ENCODE assay signal across 1 cellular context in the genomic region with DNA sequence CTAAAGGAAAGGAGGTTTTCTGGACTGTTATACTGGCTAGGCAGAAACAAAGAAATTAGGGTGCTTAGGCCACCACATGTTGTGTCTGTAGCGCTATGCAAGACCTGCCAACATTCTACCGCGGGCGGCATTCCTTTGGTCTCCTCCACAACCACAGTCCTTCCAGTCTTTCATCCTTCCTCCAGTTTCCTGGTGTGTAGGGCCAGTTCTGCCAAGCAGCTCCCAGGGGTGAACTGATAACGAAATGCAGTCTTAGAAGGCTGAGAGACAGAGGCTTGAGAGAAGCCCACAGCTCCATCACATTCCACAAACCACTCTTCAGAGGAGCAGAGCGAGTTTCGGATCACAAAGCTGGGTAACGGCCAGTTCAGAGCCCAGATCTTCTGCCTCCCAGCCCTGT.
TF ChIP-seq lines count a peak whose summit lies in the region.

No MANE protein-coding gene starts in this region.

TF ChIP-seq in WTC11, 78 proteins besides CTCF, POLR2A, EP300 and RAD21 (continued from another document):
- TF ChIP-seq, protein P1, sequence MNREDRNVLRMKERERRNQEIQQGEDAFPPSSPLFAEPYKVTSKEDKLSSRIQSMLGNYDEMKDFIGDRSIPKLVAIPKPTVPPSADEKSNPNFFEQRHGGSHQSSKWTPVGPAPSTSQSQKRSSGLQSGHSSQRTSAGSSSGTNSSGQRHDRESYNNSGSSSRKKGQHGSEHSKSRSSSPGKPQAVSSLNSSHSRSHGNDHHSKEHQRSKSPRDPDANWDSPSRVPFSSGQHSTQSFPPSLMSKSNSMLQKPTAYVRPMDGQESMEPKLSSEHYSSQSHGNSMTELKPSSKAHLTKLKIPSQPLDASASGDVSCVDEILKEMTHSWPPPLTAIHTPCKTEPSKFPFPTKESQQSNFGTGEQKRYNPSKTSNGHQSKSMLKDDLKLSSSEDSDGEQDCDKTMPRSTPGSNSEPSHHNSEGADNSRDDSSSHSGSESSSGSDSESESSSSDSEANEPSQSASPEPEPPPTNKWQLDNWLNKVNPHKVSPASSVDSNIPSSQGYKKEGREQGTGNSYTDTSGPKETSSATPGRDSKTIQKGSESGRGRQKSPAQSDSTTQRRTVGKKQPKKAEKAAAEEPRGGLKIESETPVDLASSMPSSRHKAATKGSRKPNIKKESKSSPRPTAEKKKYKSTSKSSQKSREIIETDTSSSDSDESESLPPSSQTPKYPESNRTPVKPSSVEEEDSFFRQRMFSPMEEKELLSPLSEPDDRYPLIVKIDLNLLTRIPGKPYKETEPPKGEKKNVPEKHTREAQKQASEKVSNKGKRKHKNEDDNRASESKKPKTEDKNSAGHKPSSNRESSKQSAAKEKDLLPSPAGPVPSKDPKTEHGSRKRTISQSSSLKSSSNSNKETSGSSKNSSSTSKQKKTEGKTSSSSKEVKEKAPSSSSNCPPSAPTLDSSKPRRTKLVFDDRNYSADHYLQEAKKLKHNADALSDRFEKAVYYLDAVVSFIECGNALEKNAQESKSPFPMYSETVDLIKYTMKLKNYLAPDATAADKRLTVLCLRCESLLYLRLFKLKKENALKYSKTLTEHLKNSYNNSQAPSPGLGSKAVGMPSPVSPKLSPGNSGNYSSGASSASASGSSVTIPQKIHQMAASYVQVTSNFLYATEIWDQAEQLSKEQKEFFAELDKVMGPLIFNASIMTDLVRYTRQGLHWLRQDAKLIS (CRISPR knock-in tag; IDR thresholded peaks at IDR 0.05; ENCODE audit: borderline replicate concordance): no peak
- no peak for TF ChIP-seq ZNF317 (CRISPR knock-in tag; IDR thresholded peaks at IDR 0.05; ENCODE audit: borderline replicate concordance, low read depth)
- no peak for TF ChIP-seq NFATC4 (CRISPR knock-in tag; IDR thresholded peaks at IDR 0.05)
- TF ChIP-seq ZNF138 (CRISPR knock-in tag; conservative IDR thresholded peaks at IDR 0.05): no peak
- TF ChIP-seq ZNF423 (CRISPR knock-in tag; IDR thresholded peaks at IDR 0.05): no peak
- TF ChIP-seq SMAD3 (CRISPR knock-in tag; IDR thresholded peaks at IDR 0.05; ENCODE audit: borderline replicate concordance): no peak
- TF ChIP-seq, protein P2, sequence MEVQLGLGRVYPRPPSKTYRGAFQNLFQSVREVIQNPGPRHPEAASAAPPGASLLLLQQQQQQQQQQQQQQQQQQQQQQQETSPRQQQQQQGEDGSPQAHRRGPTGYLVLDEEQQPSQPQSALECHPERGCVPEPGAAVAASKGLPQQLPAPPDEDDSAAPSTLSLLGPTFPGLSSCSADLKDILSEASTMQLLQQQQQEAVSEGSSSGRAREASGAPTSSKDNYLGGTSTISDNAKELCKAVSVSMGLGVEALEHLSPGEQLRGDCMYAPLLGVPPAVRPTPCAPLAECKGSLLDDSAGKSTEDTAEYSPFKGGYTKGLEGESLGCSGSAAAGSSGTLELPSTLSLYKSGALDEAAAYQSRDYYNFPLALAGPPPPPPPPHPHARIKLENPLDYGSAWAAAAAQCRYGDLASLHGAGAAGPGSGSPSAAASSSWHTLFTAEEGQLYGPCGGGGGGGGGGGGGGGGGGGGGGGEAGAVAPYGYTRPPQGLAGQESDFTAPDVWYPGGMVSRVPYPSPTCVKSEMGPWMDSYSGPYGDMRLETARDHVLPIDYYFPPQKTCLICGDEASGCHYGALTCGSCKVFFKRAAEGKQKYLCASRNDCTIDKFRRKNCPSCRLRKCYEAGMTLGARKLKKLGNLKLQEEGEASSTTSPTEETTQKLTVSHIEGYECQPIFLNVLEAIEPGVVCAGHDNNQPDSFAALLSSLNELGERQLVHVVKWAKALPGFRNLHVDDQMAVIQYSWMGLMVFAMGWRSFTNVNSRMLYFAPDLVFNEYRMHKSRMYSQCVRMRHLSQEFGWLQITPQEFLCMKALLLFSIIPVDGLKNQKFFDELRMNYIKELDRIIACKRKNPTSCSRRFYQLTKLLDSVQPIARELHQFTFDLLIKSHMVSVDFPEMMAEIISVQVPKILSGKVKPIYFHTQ (CRISPR knock-in tag; IDR thresholded peaks at IDR 0.05): no peak
- TF ChIP-seq, protein P3, sequence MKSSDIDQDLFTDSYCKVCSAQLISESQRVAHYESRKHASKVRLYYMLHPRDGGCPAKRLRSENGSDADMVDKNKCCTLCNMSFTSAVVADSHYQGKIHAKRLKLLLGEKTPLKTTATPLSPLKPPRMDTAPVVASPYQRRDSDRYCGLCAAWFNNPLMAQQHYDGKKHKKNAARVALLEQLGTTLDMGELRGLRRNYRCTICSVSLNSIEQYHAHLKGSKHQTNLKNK (CRISPR knock-in tag; IDR thresholded peaks at IDR 0.05): no peak
- TF ChIP-seq, protein P4, sequence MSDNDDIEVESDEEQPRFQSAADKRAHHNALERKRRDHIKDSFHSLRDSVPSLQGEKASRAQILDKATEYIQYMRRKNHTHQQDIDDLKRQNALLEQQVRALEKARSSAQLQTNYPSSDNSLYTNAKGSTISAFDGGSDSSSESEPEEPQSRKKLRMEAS (CRISPR knock-in tag; IDR thresholded peaks at IDR 0.05): no peak
- TF ChIP-seq, protein P5, sequence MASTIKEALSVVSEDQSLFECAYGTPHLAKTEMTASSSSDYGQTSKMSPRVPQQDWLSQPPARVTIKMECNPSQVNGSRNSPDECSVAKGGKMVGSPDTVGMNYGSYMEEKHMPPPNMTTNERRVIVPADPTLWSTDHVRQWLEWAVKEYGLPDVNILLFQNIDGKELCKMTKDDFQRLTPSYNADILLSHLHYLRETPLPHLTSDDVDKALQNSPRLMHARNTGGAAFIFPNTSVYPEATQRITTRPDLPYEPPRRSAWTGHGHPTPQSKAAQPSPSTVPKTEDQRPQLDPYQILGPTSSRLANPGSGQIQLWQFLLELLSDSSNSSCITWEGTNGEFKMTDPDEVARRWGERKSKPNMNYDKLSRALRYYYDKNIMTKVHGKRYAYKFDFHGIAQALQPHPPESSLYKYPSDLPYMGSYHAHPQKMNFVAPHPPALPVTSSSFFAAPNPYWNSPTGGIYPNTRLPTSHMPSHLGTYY (CRISPR knock-in tag; IDR thresholded peaks at IDR 0.05): no peak
- TF ChIP-seq, protein P6, sequence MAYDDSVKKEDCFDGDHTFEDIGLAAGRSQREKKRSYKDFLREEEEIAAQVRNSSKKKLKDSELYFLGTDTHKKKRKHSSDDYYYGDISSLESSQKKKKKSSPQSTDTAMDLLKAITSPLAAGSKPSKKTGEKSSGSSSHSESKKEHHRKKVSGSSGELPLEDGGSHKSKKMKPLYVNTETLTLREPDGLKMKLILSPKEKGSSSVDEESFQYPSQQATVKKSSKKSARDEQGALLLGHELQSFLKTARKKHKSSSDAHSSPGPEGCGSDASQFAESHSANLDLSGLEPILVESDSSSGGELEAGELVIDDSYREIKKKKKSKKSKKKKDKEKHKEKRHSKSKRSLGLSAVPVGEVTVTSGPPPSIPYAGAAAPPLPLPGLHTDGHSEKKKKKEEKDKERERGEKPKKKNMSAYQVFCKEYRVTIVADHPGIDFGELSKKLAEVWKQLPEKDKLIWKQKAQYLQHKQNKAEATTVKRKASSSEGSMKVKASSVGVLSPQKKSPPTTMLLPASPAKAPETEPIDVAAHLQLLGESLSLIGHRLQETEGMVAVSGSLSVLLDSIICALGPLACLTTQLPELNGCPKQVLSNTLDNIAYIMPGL (CRISPR knock-in tag; IDR thresholded peaks at IDR 0.05): no peak
